ENCODE assay signal across 1 cellular context in the genomic region with DNA sequence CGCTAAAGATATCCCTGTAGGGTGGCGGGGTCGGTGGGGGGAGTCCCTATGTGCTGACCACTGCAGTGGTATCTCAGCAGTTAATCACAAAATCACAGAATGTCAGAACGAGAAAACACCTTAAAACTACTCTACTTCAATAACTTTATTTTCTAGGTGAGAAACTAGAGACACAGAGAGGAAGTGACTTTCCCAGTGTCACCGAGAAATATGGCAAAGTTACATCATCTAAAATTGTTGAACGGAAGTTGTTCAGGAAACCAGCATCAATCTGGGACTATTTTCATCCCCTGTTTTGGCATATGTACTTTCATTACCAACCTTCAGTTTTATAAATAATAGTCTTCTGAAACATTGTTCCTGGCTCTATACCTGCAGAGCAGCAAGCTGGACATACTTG.
TF ChIP-seq lines count a peak whose summit lies in the region.

No MANE protein-coding gene starts in this region.

TF ChIP-seq in K562, 482 proteins besides CTCF, POLR2A, EP300 and RAD21 (continued from another document):
- TF ChIP-seq, protein P1, sequence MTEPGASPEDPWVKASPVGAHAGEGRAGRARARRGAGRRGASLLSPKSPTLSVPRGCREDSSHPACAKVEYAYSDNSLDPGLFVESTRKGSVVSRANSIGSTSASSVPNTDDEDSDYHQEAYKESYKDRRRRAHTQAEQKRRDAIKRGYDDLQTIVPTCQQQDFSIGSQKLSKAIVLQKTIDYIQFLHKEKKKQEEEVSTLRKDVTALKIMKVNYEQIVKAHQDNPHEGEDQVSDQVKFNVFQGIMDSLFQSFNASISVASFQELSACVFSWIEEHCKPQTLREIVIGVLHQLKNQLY (CRISPR knock-in tag; conservative IDR thresholded peaks at IDR 0.05): no peak
- TF ChIP-seq, protein P2, sequence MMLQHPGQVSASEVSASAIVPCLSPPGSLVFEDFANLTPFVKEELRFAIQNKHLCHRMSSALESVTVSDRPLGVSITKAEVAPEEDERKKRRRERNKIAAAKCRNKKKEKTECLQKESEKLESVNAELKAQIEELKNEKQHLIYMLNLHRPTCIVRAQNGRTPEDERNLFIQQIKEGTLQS (IDR thresholded peaks at IDR 0.05): 0 out of 2 replicates have a peak, but pooled peaks have one; percentile 8
- TF ChIP-seq, protein P2 (CRISPR knock-in tag; conservative IDR thresholded peaks at IDR 0.05): no peak
- no peak for TF ChIP-seq ZNF277 (CRISPR knock-in tag; IDR thresholded peaks at IDR 0.05; ENCODE audit: borderline replicate concordance)
- TF ChIP-seq, protein P3, sequence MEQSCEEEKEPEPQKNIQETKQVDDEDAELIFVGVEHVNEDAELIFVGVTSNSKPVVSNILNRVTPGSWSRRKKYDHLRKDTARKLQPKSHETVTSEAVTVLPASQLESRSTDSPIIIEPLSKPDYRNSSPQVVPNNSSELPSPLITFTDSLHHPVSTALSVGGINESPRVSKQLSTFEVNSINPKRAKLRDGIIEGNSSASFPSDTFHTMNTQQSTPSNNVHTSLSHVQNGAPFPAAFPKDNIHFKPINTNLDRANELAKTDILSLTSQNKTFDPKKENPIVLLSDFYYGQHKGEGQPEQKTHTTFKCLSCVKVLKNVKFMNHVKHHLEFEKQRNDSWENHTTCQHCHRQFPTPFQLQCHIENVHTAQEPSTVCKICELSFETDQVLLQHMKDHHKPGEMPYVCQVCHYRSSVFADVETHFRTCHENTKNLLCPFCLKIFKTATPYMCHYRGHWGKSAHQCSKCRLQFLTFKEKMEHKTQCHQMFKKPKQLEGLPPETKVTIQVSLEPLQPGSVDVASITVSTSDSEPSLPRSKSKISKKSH (CRISPR knock-in tag; IDR thresholded peaks at IDR 0.05): no peak
- no peak for TF ChIP-seq HDAC1 (IDR thresholded peaks at IDR 0.05)
- peak; percentile 55; the same call in 1 of the 2 replicates for TF ChIP-seq GABPA (tag; conservative IDR thresholded peaks at IDR 0.05; ENCODE audit: low read depth)
